In genomic region chr5:60370508-60370907, GRCh38 we compare ENCODE assay signal across 29 cellular contexts.
"Had no signal": no experiment of that assay in that cellular context is flagged by ENCODE, and none has a peak within 500 bp of the region (broad histone marks: within the 10 kb centered on the region; RNA-seq: fewer than 3 reads in every experiment).

No MANE protein-coding gene starts in this region.

- H3K27ac Mint-ChIP-seq: immature natural killer cell; naive thymus-derived CD4-positive, alpha-beta T cell; nephron progenitor cell; stimulated activated memory B cell treated with anti-CD40 and anti-IgM and Interleukin-4, amounts not matched to agents 10 μg/mL and 1 μg/mL and 100 μg/mL, for 72 hours had no signal

- H3K36me3 Mint-ChIP-seq: immature natural killer cell; naive thymus-derived CD4-positive, alpha-beta T cell; stimulated activated memory B cell treated with anti-CD40 and anti-IgM and Interleukin-4, amounts not matched to agents 10 μg/mL and 1 μg/mL and 100 μg/mL, for 72 hours had no signal

- H3K4me3 ChIP-seq: heart left ventricle, left ventricle myocardium inferior, lung, mucosa of descending colon, ovary, prostate gland, spleen, stomach, testis, thyroid gland, transverse colon, upper lobe of right lung had no signal

- H3K4me1 Mint-ChIP-seq: immature natural killer cell; naive thymus-derived CD4-positive, alpha-beta T cell; stimulated activated memory B cell treated with anti-CD40 and anti-IgM and Interleukin-4, amounts not matched to agents 10 μg/mL and 1 μg/mL and 100 μg/mL, for 72 hours had no signal

- ATAC-seq: heart left ventricle; mucosa of descending colon; naive thymus-derived CD4-positive, alpha-beta T cell; right cardiac atrium; sciatic nerve; stimulated activated memory B cell treated with anti-CD40 and anti-IgM and Interleukin-4, amounts not matched to agents 10 μg/mL and 1 μg/mL and 100 μg/mL, for 72 hours; upper lobe of right lung had no signal

- H3K36me3 ChIP-seq: heart left ventricle, left ventricle myocardium inferior, ovary, spleen, stomach, thyroid gland, transverse colon, upper lobe of right lung had no signal

- H3K27me3 ChIP-seq: heart left ventricle, ovary, spleen, stomach, testis, thyroid gland, transverse colon, upper lobe of right lung had no signal

- H3K27me3 Mint-ChIP-seq: naive thymus-derived CD4-positive, alpha-beta T cell; stimulated activated memory B cell treated with anti-CD40 and anti-IgM and Interleukin-4, amounts not matched to agents 10 μg/mL and 1 μg/mL and 100 μg/mL, for 72 hours had no signal

- H3K9me3 ChIP-seq: heart left ventricle, left ventricle myocardium inferior, mucosa of descending colon, ovary, prostate gland, spleen, stomach, testis, thyroid gland, transverse colon, upper lobe of right lung had no signal

- H3K4me1 ChIP-seq: heart left ventricle, left ventricle myocardium inferior, prostate gland, spleen, testis, thyroid gland, transverse colon, upper lobe of right lung had no signal

- H3K27ac ChIP-seq: heart left ventricle, left ventricle myocardium inferior, ovary, prostate gland, spleen, testis, thyroid gland, transverse colon, upper lobe of right lung had no signal

- DNase-seq: heart left ventricle; hypothalamus; immature natural killer cell; left ventricle myocardium inferior; mesendoderm; mucosa of descending colon; naive thymus-derived CD4-positive, alpha-beta T cell; nephron progenitor cell; ovary; posterior cingulate gyrus; retina; right cardiac atrium; small intestine; spleen; stimulated activated CD4-positive, alpha-beta T cell treated with anti-CD3 and anti-CD28 coated beads, Interleukin-1b, Interleukin-23, amount 100 ng/mL, for 48 hours; stimulated activated CD4-positive, alpha-beta T cell treated with anti-CD3 and anti-CD28 coated beads, Interleukin-2, amount 100 ng/mL, for 48 hours; stimulated activated CD4-positive, alpha-beta T cell treated with anti-CD3 and anti-CD28 coated beads, Interleukin-4, amount 100 ng/mL, for 4 hours; stimulated activated CD8-positive, alpha-beta memory T cell treated with anti-CD3 and anti-CD28 coated beads, Interleukin-4, amount 100 ng/mL, for 48 hours; stimulated activated naive CD4-positive, alpha-beta T cell treated with Interleukin-2 at 50 U/mL for 16 hours; stomach; testis; thyroid gland; transverse colon; upper lobe of right lung had no signal

- H3K9me3 Mint-ChIP-seq: nephron progenitor cell; stimulated activated memory B cell treated with anti-CD40 and anti-IgM and Interleukin-4, amounts not matched to agents 10 μg/mL and 1 μg/mL and 100 μg/mL, for 72 hours had no signal

- H3K4me3 Mint-ChIP-seq: immature natural killer cell; mesothelial cell of epicardium; naive thymus-derived CD4-positive, alpha-beta T cell; nephron progenitor cell; stimulated activated memory B cell treated with anti-CD40 and anti-IgM and Interleukin-4, amounts not matched to agents 10 μg/mL and 1 μg/mL and 100 μg/mL, for 72 hours had no signal
